Comparison of ENCODE assay signal across 10 cellular contexts in the genomic region with DNA sequence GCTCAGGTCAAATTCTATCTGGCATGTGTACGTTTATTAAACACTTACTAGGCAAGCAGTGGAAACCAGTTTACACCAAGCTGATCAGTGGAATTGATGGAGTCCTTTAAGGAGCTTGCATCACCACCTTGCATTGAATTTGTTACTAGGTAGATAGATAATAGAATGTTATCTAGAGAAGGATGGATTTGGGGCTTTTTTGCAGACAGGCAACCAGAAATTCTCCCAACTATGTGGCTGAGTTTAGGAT. TPM values are rescaled to one million over a fixed set of nuclear protein-coding genes. Genes with fewer than 3 reads are reported as not detected.
DNase-seq lines count a peak whose midpoint lies in the region; ATAC-seq, FAIRE-seq and TF ChIP-seq lines count a peak whose summit lies in the region.
"Had no signal": no experiment of that assay in that cellular context is flagged by ENCODE, and none has a peak within 500 bp of the region (broad histone marks: within the 10 kb centered on the region; RNA-seq: fewer than 3 reads in every experiment).

No MANE protein-coding gene starts in this region.

- TF ChIP-seq CTCF in K562 (IDR thresholded peaks at IDR 0.05 in 2 of 3, conservative IDR thresholded peaks at IDR 0.05 in 1 of 3; ENCODE audit: insufficient read depth in 2 of 3, low read depth in 1 of 3, low read length in 3 of 3) (no peak), osteocyte (IDR thresholded peaks at IDR 0.05) (no peak), dorsolateral prefrontal cortex (IDR thresholded peaks at IDR 0.05 in 54 of 56, conservative IDR thresholded peaks at IDR 0.05 in 2 of 56; ENCODE audit: low read depth in 1 of 56, partially characterized antibody in 56 of 56) (no peak), GM13977 (IDR thresholded peaks at IDR 0.05; ENCODE audit: extremely low read depth, insufficient read depth, missing control alignments) (no peak)

- no peak for TF ChIP-seq RAD21 in K562 (CRISPR knock-in tag; conservative IDR thresholded peaks at IDR 0.05 in 1 of 2, IDR thresholded peaks at IDR 0.05 in 1 of 2)

- no TSS peak for BruUV-seq in K562 (replicated peaks; lab: Mats Ljungman, UMichigan)

- H3K9ac ChIP-seq in HUES6 (ENCODE audit: low read length) = peak overlapping the region; percentile 33
- no peak overlapping the region for H3K9ac ChIP-seq in K562 (ENCODE audit: insufficient read depth in 1 of 2, low read depth in 2 of 2, low read length in 2 of 2)

- peak overlapping the region; percentile 75 for H3K27ac Mint-ChIP-seq in activated CD4-positive, alpha-beta T cell treated with anti-CD3 and anti-CD28 coated beads, Interleukin-2, amount 10 ng/mL, durations not matched to agents 24 days and 14 days
- H3K27ac Mint-ChIP-seq in osteocyte (ENCODE audit: unreplicated experiment) = peak overlapping the region; percentile 15

- H3K4me3 Mint-ChIP-seq in activated CD4-positive, alpha-beta T cell treated with anti-CD3 and anti-CD28 coated beads, Interleukin-2, amount 10 ng/mL, durations not matched to agents 24 days and 14 days = no peak overlapping the region
- H3K4me3 Mint-ChIP-seq in osteocyte (ENCODE audit: unreplicated experiment) = no peak overlapping the region

- H2AFZ ChIP-seq in K562 (ENCODE audit: low read depth, low read length) = no peak overlapping the region

- H3K4me1 Mint-ChIP-seq in activated CD4-positive, alpha-beta T cell treated with anti-CD3 and anti-CD28 coated beads, Interleukin-2, amount 10 ng/mL, durations not matched to agents 24 days and 14 days = peaks cover 9% of the 10 kb centered on the region
- H3K4me1 Mint-ChIP-seq in osteocyte (ENCODE audit: unreplicated experiment) = peaks cover 21% of the 10 kb centered on the region

- H3K79me2 ChIP-seq in K562 (ENCODE audit: control insufficient read depth, insufficient read depth, low read length) = no peaks in the 10 kb centered on the region

- POLR2A ChIA-PET in K562 (lab: Yijun Ruan, JAX) = interaction anchor here (0.6 to 1.8 kb wide), 8 partner anchors 11 to 1460 kb away, joined by 3 to 13 read pairs (median 3); no protein-coding TSS in a partner anchor

- H3K27me3 ChIP-seq in HUES6 (ENCODE audit: control insufficient read depth, insufficient read depth, low read length) = peaks cover 4% of the 10 kb centered on the region; the same call in 1 of the 2 replicates
- peaks cover 0 to 4% of the 10 kb centered on the region in 2 experiments; a peak in 1 of 5 replicates for H3K27me3 ChIP-seq in K562 (ENCODE audit: control insufficient read depth in 2 of 2, insufficient read depth in 2 of 2, low read length in 2 of 2)
- no peaks in the 10 kb centered on the region for H3K27me3 ChIP-seq in dorsolateral prefrontal cortex

- peak; percentile 45; the same call in 2 of the 3 replicates for ATAC-seq in K562

- no peaks in the 10 kb centered on the region for H3K9me1 ChIP-seq in K562 (ENCODE audit: control insufficient read depth, insufficient read depth, low read length)

- H3K4me1 ChIP-seq in HUES6 (ENCODE audit: control insufficient read depth, insufficient read depth, low read length) (peaks cover 42% of the 10 kb centered on the region), K562 (replicated peaks in 1 of 2; ENCODE audit: control insufficient read depth in 2 of 2, insufficient read depth in 2 of 2, low read length in 2 of 2) (no peaks in the 10 kb centered on the region; a peak in 1 of 5 replicates)

- H3K4me2 ChIP-seq in K562 (ENCODE audit: insufficient read depth, low read length) = no peak overlapping the region

- intact Hi-C loops in activated CD4-positive, alpha-beta T cell treated with anti-CD3 and anti-CD28 coated beads, Interleukin-2, amount 10 ng/mL, durations not matched to agents 24 days and 14 days (cut with micrococcal nuclease) = no loop called here
- intact Hi-C loops in K562 (cut with micrococcal nuclease) = no loop called here
- intact Hi-C loops in dorsolateral prefrontal cortex (cut with DNase I) = no loop called here

- WGBS in K562 (ENCODE audit: insufficient coverage, low coverage, missing lambda C conversion rate) = 0% methylated on average over 1 of the region's 1 CpG

- no peak for TF ChIP-seq POLR2A in K562 (conservative IDR thresholded peaks at IDR 0.05)

- H3K4me3 ChIP-seq in HUES6 (ENCODE audit: low read depth, low read length) (no peak overlapping the region), K562 (no peak overlapping the region), dorsolateral prefrontal cortex (no peak overlapping the region)
- H3K4me3 ChIP-seq: skin epidermis had no signal

- in situ Hi-C loops in K562 (cut with MboI) = no loop called here
- in situ Hi-C loops in GM13977 (cut with MboI; ENCODE audit: low pct_unique_long_range_greater_than_20kb, low sequenced_read_pairs, unreplicated experiment) = no loop called here

- H3K27ac ChIP-seq in HUES6 (ENCODE audit: low read depth, low read length) (peak overlapping the region; percentile 56; the same call in 1 of the 2 replicates), K562 (ENCODE audit: extremely low read depth, low read depth, low read length) (peak overlapping the region; percentile 68; the same call in 1 of the 3 replicates), dorsolateral prefrontal cortex (peak overlapping the region in 3 of 59 donors; percentile 2 to 56 (median 36))

- H4K20me1 ChIP-seq in K562 (replicated peaks; ENCODE audit: control insufficient read depth, insufficient read depth, low read length) = no peaks in the 10 kb centered on the region

- CTCF ChIA-PET in K562 (lab: Yijun Ruan, JAX; ENCODE audit: low intra/inter-chr PET ratio) = no interaction called here

- H3K9me3 Mint-ChIP-seq in activated CD4-positive, alpha-beta T cell treated with anti-CD3 and anti-CD28 coated beads, Interleukin-2, amount 10 ng/mL, durations not matched to agents 24 days and 14 days = no peaks in the 10 kb centered on the region
- H3K9me3 Mint-ChIP-seq in osteocyte (ENCODE audit: unreplicated experiment) = no peaks in the 10 kb centered on the region

- FAIRE-seq in K562 (lab: Jason Lieb, UNC) = no peak

- H3K27me3 Mint-ChIP-seq in activated CD4-positive, alpha-beta T cell treated with anti-CD3 and anti-CD28 coated beads, Interleukin-2, amount 10 ng/mL, durations not matched to agents 24 days and 14 days = peaks cover 13% of the 10 kb centered on the region
- no peaks in the 10 kb centered on the region for H3K27me3 Mint-ChIP-seq in osteocyte (ENCODE audit: unreplicated experiment)

- no peaks in the 10 kb centered on the region for H3K36me3 ChIP-seq in HUES6 (ENCODE audit: control insufficient read depth, insufficient read depth, low read length)
- no peaks in the 10 kb centered on the region for H3K36me3 ChIP-seq in K562 (ENCODE audit: control insufficient read depth, insufficient read depth, low read length)

- no peak for DNase-seq in activated CD4-positive, alpha-beta T cell treated with anti-CD3 and anti-CD28 coated beads, Interleukin-2, amount 10 ng/mL, durations not matched to agents 24 days and 14 days
- DNase-seq in activated CD4-positive, alpha-beta T cell treated with anti-CD3 and anti-CD28 coated beads for 4 hours = no peak
- DNase-seq in K562 (ENCODE audit: extremely low read depth in 1 of 4, low spot score in 3 of 4) (no peak), osteocyte (ENCODE audit: extremely low spot score, unreplicated experiment) (no peak), middle frontal gyrus (ENCODE audit: extremely low spot score, low spot score) (no peak), dorsolateral prefrontal cortex (no peak), GM13977 (ENCODE audit: low spot score) (no peak)
- DNase-seq: NCI-H1092 treated with DMSO at 0.1 percent for 48 hours had no signal

- no peak for TF ChIP-seq EP300 in K562 (IDR thresholded peaks at IDR 0.05; ENCODE audit: low read length)

- H3K36me3 Mint-ChIP-seq in activated CD4-positive, alpha-beta T cell treated with anti-CD3 and anti-CD28 coated beads, Interleukin-2, amount 10 ng/mL, durations not matched to agents 24 days and 14 days (ENCODE audit: low read depth) = no peaks in the 10 kb centered on the region
- no peaks in the 10 kb centered on the region for H3K36me3 Mint-ChIP-seq in osteocyte (ENCODE audit: unreplicated experiment)

- H3K9me3 ChIP-seq in HUES6 (ENCODE audit: control insufficient read depth, insufficient read depth, low read depth, low read length) (no peaks in the 10 kb centered on the region), K562 (replicated peaks; ENCODE audit: control insufficient read depth, insufficient read depth, low read depth, low read length) (no peaks in the 10 kb centered on the region)

RNA-seq across cellular contexts. Expression of a gene that starts 44.9 kb away (rescaled TPM):
- 0.47 and 0.69 TPM in 2 replicates for total RNA-seq in activated CD4-positive, alpha-beta T cell treated with anti-CD3 and anti-CD28 coated beads, Interleukin-2, amount 10 ng/mL, durations not matched to agents 24 days and 14 days
- not detected in 2 replicates for total RNA-seq in K562 (2011; cell fraction: chromatin; rRNA removed; ENCODE audit: low replicate concordance)
- total RNA-seq in K562 (2011; cell fraction: nucleolus; rRNA removed) = not detected in 2 replicates
- total RNA-seq in K562 (2011; cell fraction: nucleoplasm; rRNA removed) = not detected in 2 replicates
- total RNA-seq in K562 (2014; rRNA removed) = 0.12 and 0.14 TPM in 2 replicates
- total RNA-seq in K562 (2014; rRNA removed; fragmentation: Illumina TruSeq; extraction: Trizol) = 0.13 and 0.15 TPM in 2 replicates
- 0.14 and 0.19 TPM in 2 replicates for total RNA-seq in K562 (2015; rRNA removed; fragmentation: Illumina TruSeq; extraction: Trizol)
- 0.11 and 0.13 TPM in 2 replicates for total RNA-seq in K562 (2021)
- polyA plus RNA-seq in K562 (2011; rRNA removed) = not detected in 2 replicates
- polyA plus RNA-seq in K562 (2011; cell fraction: cytosol; rRNA removed) = not detected in 2 replicates
- 0.04 TPM in 1 of 2 replicates, not detected in the other for polyA plus RNA-seq in K562 (2011; cell fraction: nucleus; rRNA removed)
- polyA plus RNA-seq in K562 (2012) = 0.14 and 0.18 TPM in 2 replicates
- 0.10 TPM in 2 replicates for polyA plus RNA-seq in K562 (2014; fragmentation: Illumina TruSeq; extraction: Trizol)
- under 1 TPM; 0.07 to 0.13 TPM for polyA plus RNA-seq in K562 (2014; fragmentation: Nextera tagmentation; extraction: Ambion mirVana)
- polyA plus RNA-seq in K562 (2014; rRNA removed) = 0.16 and 0.23 TPM in 2 replicates
- polyA minus RNA-seq in K562 (2011; rRNA and poly(A)+ RNA removed) = not detected in 2 replicates
- not detected in 2 replicates for polyA minus RNA-seq in K562 (2011; cell fraction: cytosol; rRNA and poly(A)+ RNA removed)
- polyA minus RNA-seq in K562 (2011; cell fraction: nucleus; rRNA and poly(A)+ RNA removed) = not detected in 2 replicates
- total RNA-seq in osteocyte = 6.0 and 7.0 TPM in 2 replicates
- total RNA-seq in dorsolateral prefrontal cortex = 10 to 100 TPM in 13 of 120 experiments, 1 to 10 TPM in 107; 3.6 to 14.7 (median 7.1) TPM
